Comparison of ENCODE assay signal across 1 cellular context in the genomic region with DNA sequence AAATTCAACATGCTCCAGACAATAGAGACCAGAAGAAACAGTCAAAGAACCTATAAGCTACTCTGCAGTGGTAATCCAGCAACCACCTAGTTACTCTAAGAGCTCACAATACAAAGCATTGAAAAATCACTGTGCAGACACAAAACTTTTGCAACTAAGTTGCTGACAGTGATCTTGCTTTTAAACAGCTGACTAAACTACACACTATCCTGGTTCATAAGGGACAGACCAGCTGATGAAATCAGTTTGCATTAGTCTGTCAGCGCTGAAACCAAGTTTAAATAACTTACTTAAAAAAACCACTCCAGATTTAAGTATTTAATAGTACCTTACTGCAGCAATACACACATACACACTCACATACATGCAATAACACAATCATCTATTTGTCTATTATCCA.
TF ChIP-seq lines count a peak whose summit lies in the region.

No MANE protein-coding gene starts in this region.

TF ChIP-seq in IMR-90, 13 proteins besides CTCF, POLR2A, EP300 and RAD21:
- TF ChIP-seq USF2 (IDR thresholded peaks at IDR 0.05; ENCODE audit: low read depth, low read length) = no peak
- no peak for TF ChIP-seq BHLHE40 (IDR thresholded peaks at IDR 0.05; ENCODE audit: low read depth, low read length)
- no peak for TF ChIP-seq NFE2L2 (IDR thresholded peaks at IDR 0.05; ENCODE audit: low read depth, low read length)
- no peak for TF ChIP-seq CEBPB (IDR thresholded peaks at IDR 0.05; ENCODE audit: low read depth, low read length)
- no peak for TF ChIP-seq MAFK (IDR thresholded peaks at IDR 0.05; ENCODE audit: low read depth, low read length)
- TF ChIP-seq, protein P1, sequence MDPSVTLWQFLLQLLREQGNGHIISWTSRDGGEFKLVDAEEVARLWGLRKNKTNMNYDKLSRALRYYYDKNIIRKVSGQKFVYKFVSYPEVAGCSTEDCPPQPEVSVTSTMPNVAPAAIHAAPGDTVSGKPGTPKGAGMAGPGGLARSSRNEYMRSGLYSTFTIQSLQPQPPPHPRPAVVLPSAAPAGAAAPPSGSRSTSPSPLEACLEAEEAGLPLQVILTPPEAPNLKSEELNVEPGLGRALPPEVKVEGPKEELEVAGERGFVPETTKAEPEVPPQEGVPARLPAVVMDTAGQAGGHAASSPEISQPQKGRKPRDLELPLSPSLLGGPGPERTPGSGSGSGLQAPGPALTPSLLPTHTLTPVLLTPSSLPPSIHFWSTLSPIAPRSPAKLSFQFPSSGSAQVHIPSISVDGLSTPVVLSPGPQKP (IDR thresholded peaks at IDR 0.05; ENCODE audit: borderline replicate concordance, low read depth, low read length) = no peak
- TF ChIP-seq SMC3 (IDR thresholded peaks at IDR 0.05; ENCODE audit: low read depth, low read length) = no peak
